Comparison of ENCODE assay signal across 1 cellular context in the genomic region with DNA sequence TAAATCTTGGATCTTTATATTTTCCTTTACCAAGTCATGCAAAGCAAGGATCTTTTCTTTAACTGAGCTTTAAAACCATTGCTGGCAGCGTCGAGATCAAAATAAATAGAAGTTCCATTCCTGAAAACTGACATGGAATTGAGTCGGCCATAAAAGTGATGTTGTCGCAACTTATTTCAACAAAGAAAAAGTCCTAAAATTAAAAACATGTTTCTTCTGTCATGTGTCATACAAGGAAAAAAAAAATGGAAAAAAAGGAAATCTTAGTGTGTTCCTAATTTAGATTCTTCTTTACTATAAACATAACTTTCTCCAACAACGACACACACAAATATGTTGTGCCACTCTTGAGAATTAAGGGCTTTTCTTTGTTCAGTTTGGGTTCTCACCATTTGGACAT.
TF ChIP-seq lines count a peak whose summit lies in the region.

No MANE protein-coding gene starts in this region.

TF ChIP-seq in HepG2, 621 proteins besides CTCF, POLR2A, EP300 and RAD21 (continued from another document):
- no peak for TF ChIP-seq NFAT5 (CRISPR knock-in tag; IDR thresholded peaks at IDR 0.05)
- TF ChIP-seq THYN1 (CRISPR knock-in tag; IDR thresholded peaks at IDR 0.05; ENCODE audit: borderline replicate concordance, low read depth): no peak
- no peak for TF ChIP-seq ZHX2 (IDR thresholded peaks at IDR 0.05; ENCODE audit: low read depth)
- no peak for TF ChIP-seq ZHX2 (CRISPR knock-in tag; IDR thresholded peaks at IDR 0.05; ENCODE audit: borderline replicate concordance)
- TF ChIP-seq ARID4A (CRISPR knock-in tag; IDR thresholded peaks at IDR 0.05; ENCODE audit: borderline replicate concordance): no peak
- TF ChIP-seq ZNF737 (CRISPR knock-in tag; IDR thresholded peaks at IDR 0.05; ENCODE audit: borderline replicate concordance): no peak
- TF ChIP-seq ZNF496 (CRISPR knock-in tag; IDR thresholded peaks at IDR 0.05; ENCODE audit: insufficient replicate concordance): no peak
- TF ChIP-seq MAX (IDR thresholded peaks at IDR 0.05): no peak
- TF ChIP-seq TP53 (CRISPR knock-in tag; conservative IDR thresholded peaks at IDR 0.05): no peak
- no peak for TF ChIP-seq TRIM22 (IDR thresholded peaks at IDR 0.05)
- no peak for TF ChIP-seq ZBTB7A (CRISPR knock-in tag; IDR thresholded peaks at IDR 0.05)
- TF ChIP-seq, protein P1, sequence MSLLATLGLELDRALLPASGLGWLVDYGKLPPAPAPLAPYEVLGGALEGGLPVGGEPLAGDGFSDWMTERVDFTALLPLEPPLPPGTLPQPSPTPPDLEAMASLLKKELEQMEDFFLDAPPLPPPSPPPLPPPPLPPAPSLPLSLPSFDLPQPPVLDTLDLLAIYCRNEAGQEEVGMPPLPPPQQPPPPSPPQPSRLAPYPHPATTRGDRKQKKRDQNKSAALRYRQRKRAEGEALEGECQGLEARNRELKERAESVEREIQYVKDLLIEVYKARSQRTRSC (CRISPR knock-in tag; IDR thresholded peaks at IDR 0.05; ENCODE audit: low read depth): no peak
- no peak for TF ChIP-seq LCORL (IDR thresholded peaks at IDR 0.05)
- no peak for TF ChIP-seq LCORL (CRISPR knock-in tag; IDR thresholded peaks at IDR 0.05)
- TF ChIP-seq LRRFIP1 (CRISPR knock-in tag; conservative IDR thresholded peaks at IDR 0.05): no peak
- no peak for TF ChIP-seq SSRP1 (CRISPR knock-in tag; IDR thresholded peaks at IDR 0.05)
- no peak for TF ChIP-seq NKX3-1 (CRISPR knock-in tag; IDR thresholded peaks at IDR 0.05)
